8 cellular contexts compared by ENCODE assay signal in the genomic region with DNA sequence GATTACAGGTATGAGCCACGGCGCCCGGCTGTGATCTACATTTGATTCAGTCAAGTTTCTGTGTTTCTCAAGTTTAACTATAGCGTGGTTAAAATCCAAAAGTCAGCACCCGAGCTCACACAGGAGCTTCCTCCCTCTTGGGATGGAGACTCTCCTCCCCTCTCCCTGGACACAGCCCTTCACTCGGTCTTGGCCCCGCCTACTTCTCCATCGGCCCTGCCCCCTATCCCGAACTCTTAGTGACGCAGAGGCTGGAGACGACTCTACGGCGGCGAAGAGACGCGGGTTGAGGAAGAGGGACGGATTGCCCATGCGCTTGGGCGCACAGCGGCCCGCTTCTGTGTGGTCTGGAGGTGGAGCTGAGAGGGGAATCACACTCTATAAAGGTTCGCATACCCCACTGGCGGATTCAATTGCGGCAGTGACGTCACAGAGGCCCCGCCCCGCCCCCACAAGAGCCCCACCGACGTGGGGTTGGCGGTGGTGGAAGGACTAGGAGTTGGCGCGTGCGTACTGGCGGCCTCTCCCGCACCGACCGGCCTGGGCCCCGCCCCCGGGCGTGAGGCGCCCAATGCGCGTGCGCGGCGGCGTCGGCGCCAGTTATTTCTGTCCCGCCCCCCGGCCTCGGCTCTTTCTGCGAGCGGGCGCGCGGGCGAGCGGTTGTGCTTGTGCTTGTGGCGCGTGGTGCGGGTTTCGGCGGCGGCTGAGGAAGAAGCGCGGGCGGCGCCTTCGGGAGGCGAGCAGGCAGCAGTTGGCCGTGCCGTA. TPM values are rescaled to one million over a fixed set of nuclear protein-coding genes. Genes with fewer than 3 reads are reported as not detected.
DNase-seq lines count a peak whose midpoint lies in the region; ATAC-seq, FAIRE-seq and TF ChIP-seq lines count a peak whose summit lies in the region.

A gene (plus strand): TSS at position 239 of the 765 bp plus-strand sequence. CDS start 694 bp downstream, outside the sequence.

- no peaks in the 10 kb centered on the region for H3K9me3 ChIP-seq in SK-N-MC (ENCODE audit: low read depth, low read length)
- H3K9me3 ChIP-seq in GM12878 (replicated peaks; ENCODE audit: control insufficient read depth, insufficient read depth, low read length), result no peaks in the 10 kb centered on the region

- peak within 1 kb of the TSS; percentile 100 for H3K4me2 ChIP-seq in GM12878 (ENCODE audit: control insufficient read depth, insufficient read depth)

- FAIRE-seq in GM18507 (lab: Jason Lieb, UNC) (peak; percentile 97), GM12878 (lab: Jason Lieb, UNC) (peak; percentile 93)

- H3K27ac ChIP-seq in SK-N-MC (peak within 1 kb of the TSS; percentile 95), GM12878 (ENCODE audit: control insufficient read depth, insufficient read depth) (peak within 1 kb of the TSS; percentile 89), skin epidermis (peak within 1 kb of the TSS in 20 of 21 experiments; percentile 76 to 96 (median 90))

- intact Hi-C loops in GM12878 (cut with micrococcal nuclease; ENCODE audit: unreplicated experiment), result loop anchor here (1.0 to 2.0 kb wide), 2 partner anchors 11 to 29 kb away; a partner anchor contains a TSS

- SMC1A ChIA-PET in GM12878 (lab: Charles Lee; ENCODE audit: uncharacterized antibody, unreplicated experiment), result interaction anchor here (1.0 to 3.2 kb wide), 5 partner anchors 9 to 32 kb away, joined by 3 to 14 read pairs (median 7); a partner anchor contains a TSS

- peaks cover 42% of the 10 kb centered on the region for H3K36me3 ChIP-seq in SK-N-MC (ENCODE audit: insufficient read depth, low read length)
- H3K36me3 ChIP-seq in GM12878 (ENCODE audit: control insufficient read depth in 2 of 2, insufficient read depth in 2 of 2, low read length in 1 of 2), result peaks cover 20 to 25% of the 10 kb centered on the region in 2 experiments; a peak in 3 of 4 replicates

- H3K79me2 ChIP-seq in GM12878 (ENCODE audit: control insufficient read depth, insufficient read depth, low read length), result peaks cover 37% of the 10 kb centered on the region

- no peaks in the 10 kb centered on the region; a peak in 1 of 4 replicates for H3K27me3 ChIP-seq in GM12878 (replicated peaks in 1 of 2; ENCODE audit: control insufficient read depth in 2 of 2, insufficient read depth in 2 of 2, low read length in 1 of 2)

- CTCF ChIA-PET in GM12878 (lab: Yijun Ruan, JAX), result interaction anchor here (1.0 to 3.0 kb wide), 6 partner anchors 8 to 34 kb away, joined by 3 to 21 read pairs (median 4); a partner anchor contains a TSS

- WGBS in GM12878 (ENCODE audit: insufficient coverage, insufficient replicate concordance, low lambda C conversion rate, missing lambda C conversion rate), result 2% methylated on average over 47 of the region's 73 CpGs

- RAD21 ChIA-PET in GM12878 (lab: Charles Lee; ENCODE audit: unreplicated experiment), result interaction anchor here (0.6 to 2.6 kb wide), 6 partner anchors 11 to 93 kb away, joined by 3 to 25 read pairs (median 4); a partner anchor contains a TSS

- H3K4me1 ChIP-seq in GM12878 (ENCODE audit: control insufficient read depth, insufficient read depth, low read length), result peaks cover 8% of the 10 kb centered on the region

- H3K9ac ChIP-seq in SK-N-MC (ENCODE audit: insufficient read length) (peak within 1 kb of the TSS; percentile 97), GM12878 (ENCODE audit: control insufficient read depth, insufficient read depth, low read length) (peak within 1 kb of the TSS; percentile 92)

- H2AFZ ChIP-seq in GM12878 (ENCODE audit: control insufficient read depth, low read depth, low read length), result peak within 1 kb of the TSS; percentile 92

- TF ChIP-seq EP300 in GM12878 (IDR thresholded peaks at IDR 0.05; ENCODE audit: borderline replicate concordance in 1 of 2, control insufficient read depth in 1 of 2, low read depth in 2 of 2, low read length in 2 of 2), result peak in 1 of 2 experiments; percentile 39; a peak in 1 of 4 replicates

- TF ChIP-seq CTCF in GM12878 (IDR thresholded peaks at IDR 0.05 in 2 of 3, conservative IDR thresholded peaks at IDR 0.05 in 1 of 3; ENCODE audit: control insufficient read depth in 2 of 3, extremely low read depth in 1 of 3, insufficient read depth in 1 of 3, low read depth in 3 of 3, low read length in 3 of 3), result no peak

- ATAC-seq in HG02970 (IDR thresholded peaks at IDR 0.05; ENCODE audit: low FRiP score, unreplicated experiment), result peak; percentile 87
- ATAC-seq in GM12878, result peak; percentile 99

- H4K20me1 ChIP-seq in GM12878 (ENCODE audit: control insufficient read depth, insufficient read depth), result peaks cover 19% of the 10 kb centered on the region

- TF ChIP-seq POLR2A in GM12878 (IDR thresholded peaks at IDR 0.05; ENCODE audit: low read depth, low read length), result peak; percentile 99

- TSS peak; percentile 94 for BruUV-seq in GM12878 (replicated peaks; lab: Mats Ljungman, UMichigan)

- POLR2A ChIA-PET in GM12878 (lab: Charles Lee), result interaction anchor here (0.6 to 3.6 kb wide), 13 partner anchors 11 to 226 kb away, joined by 3 to 41 read pairs (median 4); a partner anchor contains a TSS

- no peak for TF ChIP-seq RAD21 in GM12878 (IDR thresholded peaks at IDR 0.05; ENCODE audit: insufficient read depth, low read depth, low read length)

- H3K4me3 ChIP-seq in SK-N-MC (peak within 1 kb of the TSS; percentile 97), GM12878 (peak within 1 kb of the TSS; percentile 92), iPS-11a (ENCODE audit: low read depth, low read length) (peak within 1 kb of the TSS; percentile 89), skin epidermis (peak within 1 kb of the TSS; percentile 76 to 96 (median 94))

- in situ Hi-C loops in GM12878 (cut with MboI), result no loop called here

- DNase-seq in GM18507 (ENCODE audit: extremely low spot score, insufficient read length, low read depth) (peak; percentile 98), SK-N-MC (ENCODE audit: low read depth, low spot score) (peak; percentile 96), GM12878 (ENCODE audit: low read depth, low spot score) (peak; percentile 96), nucleus accumbens (lab: John Stamatoyannopoulos, UW) (no peak), NCI-H128 (lab: John Stamatoyannopoulos, UW; ENCODE audit: unreplicated experiment) (no peak)

TF ChIP-seq in GM12878, 131 proteins besides CTCF, POLR2A, EP300 and RAD21 (continues in another document):
- TF ChIP-seq CHD1 (IDR thresholded peaks at IDR 0.05; ENCODE audit: low read depth, low read length), result 0 out of 2 replicates have a peak, but pooled peaks have one; percentile 43
- peak; percentile 70 for TF ChIP-seq KLF5 (IDR thresholded peaks at IDR 0.05; ENCODE audit: partially characterized antibody)
- TF ChIP-seq EED (IDR thresholded peaks at IDR 0.05; ENCODE audit: low read depth), result peak; percentile 58; the same call in 1 of the 2 replicates
- no peak for TF ChIP-seq TBL1XR1 (IDR thresholded peaks at IDR 0.05; ENCODE audit: low read depth, low read length)
- TF ChIP-seq, protein P1, sequence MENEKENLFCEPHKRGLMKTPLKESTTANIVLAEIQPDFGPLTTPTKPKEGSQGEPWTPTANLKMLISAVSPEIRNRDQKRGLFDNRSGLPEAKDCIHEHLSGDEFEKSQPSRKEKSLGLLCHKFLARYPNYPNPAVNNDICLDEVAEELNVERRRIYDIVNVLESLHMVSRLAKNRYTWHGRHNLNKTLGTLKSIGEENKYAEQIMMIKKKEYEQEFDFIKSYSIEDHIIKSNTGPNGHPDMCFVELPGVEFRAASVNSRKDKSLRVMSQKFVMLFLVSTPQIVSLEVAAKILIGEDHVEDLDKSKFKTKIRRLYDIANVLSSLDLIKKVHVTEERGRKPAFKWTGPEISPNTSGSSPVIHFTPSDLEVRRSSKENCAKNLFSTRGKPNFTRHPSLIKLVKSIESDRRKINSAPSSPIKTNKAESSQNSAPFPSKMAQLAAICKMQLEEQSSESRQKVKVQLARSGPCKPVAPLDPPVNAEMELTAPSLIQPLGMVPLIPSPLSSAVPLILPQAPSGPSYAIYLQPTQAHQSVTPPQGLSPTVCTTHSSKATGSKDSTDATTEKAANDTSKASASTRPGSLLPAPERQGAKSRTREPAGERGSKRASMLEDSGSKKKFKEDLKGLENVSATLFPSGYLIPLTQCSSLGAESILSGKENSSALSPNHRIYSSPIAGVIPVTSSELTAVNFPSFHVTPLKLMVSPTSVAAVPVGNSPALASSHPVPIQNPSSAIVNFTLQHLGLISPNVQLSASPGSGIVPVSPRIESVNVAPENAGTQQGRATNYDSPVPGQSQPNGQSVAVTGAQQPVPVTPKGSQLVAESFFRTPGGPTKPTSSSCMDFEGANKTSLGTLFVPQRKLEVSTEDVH (IDR thresholded peaks at IDR 0.05; ENCODE audit: low read depth, partially characterized antibody), result peak; percentile 19
- no peak for TF ChIP-seq FOS (IDR thresholded peaks at IDR 0.05; ENCODE audit: borderline replicate concordance, extremely low read depth, insufficient read length)
- peak; percentile 86 for TF ChIP-seq IKZF1 (conservative IDR thresholded peaks at IDR 0.05)
- TF ChIP-seq POLR2AphosphoS2 (IDR thresholded peaks at IDR 0.05; ENCODE audit: low read depth, low read length), result peak; percentile 98
- TF ChIP-seq IKZF2 (IDR thresholded peaks at IDR 0.05), result peak; percentile 82 to 86
- TF ChIP-seq NRF1 (conservative IDR thresholded peaks at IDR 0.05; ENCODE audit: low read depth, low read length), result peak; percentile 78

RNA-seq across cellular contexts. Expression of the gene that starts here (rescaled TPM):
- total RNA-seq in GM12878 (2013; cell fraction: nucleolus; rRNA removed), result 166 and 167 TPM in 2 replicates
- total RNA-seq in GM12878 (2014; rRNA removed) (569 and 650 TPM in 2 replicates), GM12878 (2014; rRNA removed; fragmentation: Illumina TruSeq; extraction: Trizol) (256 and 311 TPM in 2 replicates), GM12878 (2021) (492 and 503 TPM in 2 replicates)
- polyA plus RNA-seq in GM12878 (2011; ENCODE audit: low read depth), result 313 TPM
- polyA plus RNA-seq in GM12878 (2011; rRNA removed) (167 and 420 TPM in 2 replicates), GM12878 (2014; fragmentation: Illumina TruSeq; extraction: Trizol) (147 and 280 TPM in 2 replicates), GM12878 (2014; fragmentation: Nextera tagmentation; extraction: Ambion mirVana) (10 to 100 TPM in 1 of 2 experiments, 1 to 10 TPM in 1; 5.0 to 32.5 TPM), GM12878 (2014; rRNA removed) (363 and 502 TPM in 2 replicates), GM12878 (2016; fragmentation: Nextera tagmentation; extraction: Ambion mirVana) (10 to 100 TPM; 82.9 to 91.1 TPM)
- 459 and 854 TPM in 2 replicates for polyA plus RNA-seq in GM12878 (2011; cell fraction: cytosol; rRNA removed)
- polyA plus RNA-seq in GM12878 (2011; cell fraction: nucleus; rRNA removed), result 1,223 and 1,590 TPM in 2 replicates
- 410 and 474 TPM in 2 replicates for polyA plus RNA-seq in GM12878 (2012)
- 1,048 and 1,483 TPM in 2 replicates for polyA minus RNA-seq in GM12878 (2011; rRNA and poly(A)+ RNA removed)
- polyA minus RNA-seq in GM12878 (2011; cell fraction: cytosol; rRNA and poly(A)+ RNA removed), result 474 and 545 TPM in 2 replicates
- 282 and 438 TPM in 2 replicates for polyA minus RNA-seq in GM12878 (2011; cell fraction: nucleus; rRNA and poly(A)+ RNA removed)

Comparison
In these comparisons a context has a peak if more than half of its experiments do, and no peak if none do; other contexts are left out.
1. DNase-seq: peak in GM18507 (single experiment), SK-N-MC (single experiment) and GM12878 (single experiment); none in nucleus accumbens (0 of 56) and NCI-H128 (single experiment).
2. Peak in every context shown above with its lines, with median percentiles within 50 percentile points of each other: H3K27ac ChIP-seq and H3K4me3 ChIP-seq.